Comparison of ENCODE assay signal across 21 cellular contexts in the genomic region with DNA sequence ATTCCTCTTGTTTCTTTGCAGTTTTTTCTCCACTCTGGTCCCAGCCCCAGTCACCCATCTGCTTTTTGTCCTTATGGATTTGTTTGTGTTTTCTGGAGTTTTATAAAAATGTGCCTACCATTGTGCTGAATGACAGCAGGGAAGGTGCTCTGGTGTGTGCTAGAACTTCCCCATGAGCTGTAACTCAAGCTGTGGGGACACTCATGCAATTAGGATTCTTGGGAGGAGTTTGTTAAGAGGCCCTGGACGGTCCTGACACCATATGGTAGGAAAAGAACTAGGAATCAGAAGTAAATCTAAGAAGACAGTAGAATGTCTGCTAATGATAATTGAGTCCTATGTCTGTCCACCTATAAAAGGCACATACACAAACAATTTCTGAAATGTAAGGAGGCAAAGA.
"Had no signal": no experiment of that assay in that cellular context is flagged by ENCODE, and none has a peak within 500 bp of the region (broad histone marks: within the 10 kb centered on the region; RNA-seq: fewer than 3 reads in every experiment).

No MANE protein-coding gene starts in this region.

- DNase-seq: Kasumi-1, MM.1S, NCI-H1048, NCI-H1105, NCI-H1417, NCI-H1436 treated with DMSO at 0.1 percent for 48 hours, NCI-H1694 treated with DMSO at 0.1 percent for 48 hours, NCI-H1930, NCI-H2081, NCI-H2107, NCI-H2227 treated with DMSO at 0.1 percent for 48 hours, NCI-H526, Right ventricle myocardium superior, RPMI8226, SIG-M5 had no signal

- H3K27ac ChIP-seq: HL-60, KMS-11, SJSA1, SK-N-MC had no signal

- H3K27me3 ChIP-seq: SJSA1 had no signal

- H3K4me3 ChIP-seq: K562, SJSA1, SK-N-MC had no signal

- H3K4me1 Mint-ChIP-seq: IgD-negative memory B cell had no signal

- H3K4me3 Mint-ChIP-seq: IgD-negative memory B cell had no signal

- H3K36me3 Mint-ChIP-seq: IgD-negative memory B cell had no signal

- H3K27ac Mint-ChIP-seq: IgD-negative memory B cell had no signal

- H3K27me3 Mint-ChIP-seq: IgD-negative memory B cell had no signal

- H3K4me2 ChIP-seq: KMS-11 had no signal

- H3K9me3 Mint-ChIP-seq: IgD-negative memory B cell had no signal

- H3K4me1 ChIP-seq: SJSA1 had no signal

- H3K9ac ChIP-seq: KMS-11 had no signal

- ATAC-seq: K562 had no signal

- H3K9me3 ChIP-seq: SJSA1 had no signal
